ENCODE assay signal across 8 cellular contexts in the genomic region with DNA sequence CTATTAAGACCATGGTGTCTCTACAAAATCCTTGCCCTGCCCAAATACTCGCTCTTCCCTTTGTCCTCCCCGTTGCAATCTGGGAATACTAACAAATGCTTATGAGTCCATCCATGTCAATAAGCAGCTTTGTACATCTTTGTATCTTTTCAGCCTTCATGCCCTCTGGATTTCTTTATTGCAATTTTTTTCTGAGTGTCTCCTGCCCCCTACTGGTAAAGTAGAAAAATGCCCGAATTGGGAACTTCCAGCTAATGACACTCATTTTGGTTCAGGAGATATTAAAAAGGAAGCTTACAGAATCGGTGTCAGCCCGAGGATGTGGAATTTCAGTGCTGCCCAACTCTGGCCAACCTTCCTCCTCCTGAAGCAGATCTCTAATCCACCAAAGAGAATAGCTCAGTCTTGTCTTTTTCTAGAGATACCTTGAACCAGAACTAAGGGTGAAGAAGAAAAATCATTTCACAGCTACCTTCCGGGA. TPM values are rescaled to one million over a fixed set of nuclear protein-coding genes. Genes with fewer than 3 reads are reported as not detected.
DNase-seq lines count a peak whose midpoint lies in the region; ATAC-seq and TF ChIP-seq lines count a peak whose summit lies in the region.

No MANE protein-coding gene starts in this region.

- H3K23ac ChIP-seq in mesendoderm (ENCODE audit: low read length) = no peak overlapping the region

- no peak overlapping the region for H3K9ac ChIP-seq in mesendoderm (ENCODE audit: low read length)

- H3K4me1 ChIP-seq in Panc1 (ENCODE audit: control insufficient read depth, insufficient read depth, low read length) = peaks cover 25% of the 10 kb centered on the region
- no peaks in the 10 kb centered on the region for H3K4me1 ChIP-seq in mesendoderm (ENCODE audit: control insufficient read depth, low read depth, low read length)

- DNase-seq in DMS53 treated with DMSO at 0.1 percent for 48 hours (lab: John Stamatoyannopoulos, UW; ENCODE audit: unreplicated experiment) = peak; percentile 52
- DNase-seq in Jurkat, Clone E6-1 (ENCODE audit: low read depth, low spot score) = peak; percentile 54
- DNase-seq in Panc1 (ENCODE audit: low read depth, low spot score) = peak; percentile 35
- DNase-seq in mesendoderm = peak; percentile 54
- DNase-seq in effector CD8-positive, alpha-beta T cell (lab: John Stamatoyannopoulos, UW) = no peak

- POLR2A ChIA-PET in Panc1 (lab: Charles Lee) = interaction anchor here (0.5 kb wide), 1 partner anchor 260 kb away, joined by 8 read pairs; no protein-coding TSS in a partner anchor

- H2BK5ac ChIP-seq in mesendoderm (ENCODE audit: low read length) = no peak overlapping the region

- no peak overlapping the region for H3K27ac ChIP-seq in Panc1 (ENCODE audit: low read length)
- H3K27ac ChIP-seq in cingulate gyrus (ENCODE audit: low read depth, low read length) = peak overlapping the region; percentile 7
- no peak overlapping the region for H3K27ac ChIP-seq in mesendoderm (ENCODE audit: low read depth, low read length)

- H3K36me3 ChIP-seq in Panc1 (ENCODE audit: control insufficient read depth, insufficient read depth, low read length) = peaks cover 8% of the 10 kb centered on the region; the same call in 1 of the 2 replicates
- H3K36me3 ChIP-seq in mesendoderm (ENCODE audit: control insufficient read depth, insufficient read depth, low read length) = peaks cover 20% of the 10 kb centered on the region

- no peaks in the 10 kb centered on the region for H3K79me2 ChIP-seq in mesendoderm (ENCODE audit: control insufficient read depth, insufficient read depth, low read length)

- in situ Hi-C loops in Panc1 (cut with HindIII; ENCODE audit: low pct_unique_long_range_greater_than_20kb, low sequenced_read_pairs) = no loop called here

- no peak overlapping the region for H4K8ac ChIP-seq in mesendoderm (ENCODE audit: low read depth, low read length)

- no peak overlapping the region for H2AK5ac ChIP-seq in mesendoderm (ENCODE audit: low read length)

- WGBS in mesendoderm (ENCODE audit: extremely low coverage, insufficient coverage, low lambda C conversion rate) = no CpG with 5 or more reads among the region's 6 CpGs

- TF ChIP-seq CTCF in Panc1 (IDR thresholded peaks at IDR 0.05) = peak; percentile 84

- H3K4me3 ChIP-seq in Jurkat, Clone E6-1 (ENCODE audit: low read length) = no peak overlapping the region
- no peak overlapping the region for H3K4me3 ChIP-seq in Panc1 (ENCODE audit: low read depth in 2 of 2, low read length in 2 of 2)
- no peak overlapping the region for H3K4me3 ChIP-seq in mesendoderm (ENCODE audit: low read length)

- no peak overlapping the region for H3K18ac ChIP-seq in mesendoderm (ENCODE audit: low read length)

- CTCF ChIA-PET in Panc1 (lab: Charles Lee) = interaction anchor here (0.6 to 1.2 kb wide), 13 partner anchors 9 to 1450 kb away, joined by 3 to 18 read pairs (median 4); no protein-coding TSS in a partner anchor

- ATAC-seq in Panc1 = no peak
- no peak for ATAC-seq in GM21529 (IDR thresholded peaks at IDR 0.05; ENCODE audit: unreplicated experiment)
- no peak for ATAC-seq in GM19467 (IDR thresholded peaks at IDR 0.05; ENCODE audit: unreplicated experiment)

- H3K4ac ChIP-seq in mesendoderm (ENCODE audit: low read depth, low read length) = no peak overlapping the region

- no peak overlapping the region for H3K56ac ChIP-seq in mesendoderm (ENCODE audit: low read length)

- no peak overlapping the region for H4K5ac ChIP-seq in mesendoderm (ENCODE audit: low read length)

- no peak overlapping the region for H2BK15ac ChIP-seq in mesendoderm (replicated peaks; ENCODE audit: low read depth)

- no TSS peak for BruUV-seq in Panc1 (replicated peaks; lab: Mats Ljungman, UMichigan)

- no peaks in the 10 kb centered on the region for H3K27me3 ChIP-seq in Panc1 (ENCODE audit: control insufficient read depth, insufficient read depth, low read length)
- H3K27me3 ChIP-seq in mesendoderm (ENCODE audit: insufficient read depth, low read length, poor library complexity) = no peaks in the 10 kb centered on the region

- intact Hi-C loops in Panc1 (cut with micrococcal nuclease; ENCODE audit: unreplicated experiment) = loop anchor here (1.0 kb wide), 1 partner anchor 54 kb away; no protein-coding TSS in a partner anchor

- H3K79me1 ChIP-seq in mesendoderm (ENCODE audit: low read length) = peaks cover 5% of the 10 kb centered on the region

- H3K4me2 ChIP-seq in mesendoderm (ENCODE audit: low read length) = no peak overlapping the region

- H3K9me3 ChIP-seq in Panc1 (ENCODE audit: control insufficient read depth, insufficient read depth, low read depth, low read length) = no peaks in the 10 kb centered on the region

- H2BK120ac ChIP-seq in mesendoderm (ENCODE audit: low read depth, low read length) = no peak overlapping the region

RNA-seq across cellular contexts. Expression of gene SH2B3, which starts 46.0 kb away (rescaled TPM):
- 9.7 TPM for polyA plus RNA-seq in Jurkat, Clone E6-1 (2012; ENCODE audit: insufficient read depth, insufficient read length)
- 39.6 TPM for total RNA-seq in Panc1 (2021; ENCODE audit: unreplicated experiment)
- polyA plus RNA-seq in Panc1 (2012; ENCODE audit: insufficient read length) = 25.5 TPM
- 21.1 TPM for polyA plus RNA-seq in mesendoderm (2013, experiment 1 of 2)
- polyA plus RNA-seq in mesendoderm (2013, experiment 2 of 2) = 21.3 TPM
